ENCODE assay signal across 16 cellular contexts in genomic region chr5:82833277-82833676, GRCh38.
DNase-seq lines count a peak whose midpoint lies in the region; ATAC-seq and TF ChIP-seq lines count a peak whose summit lies in the region.
"Had no signal": no experiment of that assay in that cellular context is flagged by ENCODE, and none has a peak within 500 bp of the region (broad histone marks: within the 10 kb centered on the region; RNA-seq: fewer than 3 reads in every experiment).

No MANE protein-coding gene starts in this region.

- H3K36me3 ChIP-seq in neural progenitor cell = peaks cover 3% of the 10 kb centered on the region
- H3K36me3 ChIP-seq in H7 (replicated peaks; ENCODE audit: control insufficient read depth, insufficient read depth, low read length) = peaks cover 2% of the 10 kb centered on the region

- no peaks in the 10 kb centered on the region for H3K27me3 Mint-ChIP-seq in neural progenitor cell (ENCODE audit: insufficient read depth, low read depth)
- H3K27me3 Mint-ChIP-seq: CD4-positive, alpha-beta memory T cell had no signal

- peaks cover 20% of the 10 kb centered on the region for H3K9me3 Mint-ChIP-seq in neural progenitor cell

- H3K36me3 Mint-ChIP-seq in neural progenitor cell = no peaks in the 10 kb centered on the region
- H3K36me3 Mint-ChIP-seq: CD4-positive, alpha-beta memory T cell had no signal

- no peak overlapping the region for H3K9ac ChIP-seq in neural progenitor cell

- peak; percentile 47 for ATAC-seq in HG02870 (IDR thresholded peaks at IDR 0.05; ENCODE audit: unreplicated experiment)
- no peak for ATAC-seq in HG03571 (IDR thresholded peaks at IDR 0.05; ENCODE audit: unreplicated experiment)
- ATAC-seq: HCT116 had no signal

- DNase-seq in SK-MEL-5 (ENCODE audit: low read depth, low spot score) = peak; percentile 37
- no peak for DNase-seq in neural progenitor cell (ENCODE audit: low spot score)
- DNase-seq in H7 = no peak
- DNase-seq in anterior cingulate cortex (lab: John Stamatoyannopoulos, UW) = no peak
- no peak for DNase-seq in NCI-H1436 treated with DMSO at 0.1 percent for 48 hours (lab: John Stamatoyannopoulos, UW)
- DNase-seq: C1 segment of cervical spinal cord; Calu3; CD4-positive, alpha-beta memory T cell; COR-L47; DMS53; DND-41; GOT3; H9 had no signal

- H3K4me2 ChIP-seq in neural progenitor cell = peak overlapping the region; percentile 16

- H3K27me3 ChIP-seq in neural progenitor cell = no peaks in the 10 kb centered on the region
- H3K27me3 ChIP-seq in H7 (ENCODE audit: control insufficient read depth, insufficient read depth, low read length) = no peaks in the 10 kb centered on the region

- no peak overlapping the region for H3K27ac Mint-ChIP-seq in neural progenitor cell
- H3K27ac Mint-ChIP-seq: CD4-positive, alpha-beta memory T cell had no signal

- H3K4me3 Mint-ChIP-seq in neural progenitor cell = no peak overlapping the region
- H3K4me3 Mint-ChIP-seq: H9 had no signal

- TF ChIP-seq CTCF in neural progenitor cell (IDR thresholded peaks at IDR 0.05) = no peak

- H3K27ac ChIP-seq in neural progenitor cell = no peak overlapping the region

- peaks cover 14% of the 10 kb centered on the region for H3K4me1 ChIP-seq in neural progenitor cell

- in situ Hi-C loops in SK-MEL-5 (cut with HindIII; ENCODE audit: low pct_unique_long_range_greater_than_20kb, low sequenced_read_pairs) = no loop called here

- H3K4me3 ChIP-seq in neural progenitor cell (no peak overlapping the region), H7 (ENCODE audit: insufficient read depth, low read depth, low read length) (no peak overlapping the region)

- peak overlapping the region; percentile 30 for H2AFZ ChIP-seq in neural progenitor cell (replicated peaks)

- no peaks in the 10 kb centered on the region for H4K20me1 ChIP-seq in neural progenitor cell (ENCODE audit: low read depth)

- no peaks in the 10 kb centered on the region for H3K9me3 ChIP-seq in neural progenitor cell (ENCODE audit: low read depth)

- H3K79me2 ChIP-seq in neural progenitor cell (ENCODE audit: low read depth) = no peaks in the 10 kb centered on the region

- H3K4me1 Mint-ChIP-seq in neural progenitor cell = peaks cover 2% of the 10 kb centered on the region
- H3K4me1 Mint-ChIP-seq: CD4-positive, alpha-beta memory T cell had no signal

- peaks cover 7% of the 10 kb centered on the region for H3F3A ChIP-seq in neural progenitor cell (ENCODE audit: low read depth)
